In genomic region chrX:38275615-38276014, GRCh38 we compare ENCODE assay signal across 11 cellular contexts. TPM values are rescaled to one million over a fixed set of nuclear protein-coding genes. Genes with fewer than 3 reads are reported as not detected.
DNase-seq lines count a peak whose midpoint lies in the region; ATAC-seq and TF ChIP-seq lines count a peak whose summit lies in the region.
"Had no signal": no experiment of that assay in that cellular context is flagged by ENCODE, and none has a peak within 500 bp of the region (broad histone marks: within the 10 kb centered on the region; RNA-seq: fewer than 3 reads in every experiment).

No MANE protein-coding gene starts in this region.

- peak overlapping the region; percentile 84; the same call in 1 of the 2 replicates for H3K27ac ChIP-seq in VCaP
- H3K27ac ChIP-seq in lower lobe of right lung: no peak overlapping the region
- no peak overlapping the region for H3K27ac ChIP-seq in heart right ventricle
- H3K27ac ChIP-seq: parathyroid adenoma had no signal

- no peaks in the 10 kb centered on the region for H3K4me1 ChIP-seq in lower lobe of right lung
- H3K4me1 ChIP-seq in heart right ventricle: peaks cover 0 to 5% (median 0%) of the 10 kb centered on the region in 9 donors
- H3K4me1 ChIP-seq: parathyroid adenoma had no signal

- no peaks in the 10 kb centered on the region for H3K9me3 ChIP-seq in lower lobe of right lung
- H3K9me3 ChIP-seq in heart right ventricle: no peaks in the 10 kb centered on the region

- 82 to 95% methylated on average over 2 of the region's 2 CpGs for WGBS in heart right ventricle, 2 donors

- H3K4me3 ChIP-seq in lower lobe of right lung: no peak overlapping the region
- H3K4me3 ChIP-seq in heart right ventricle: no peak overlapping the region

- DNase-seq in EH (ENCODE audit: low read depth) (peak; percentile 88), lower lobe of right lung (no peak), DMS153 treated with DMSO at 0.1 percent for 48 hours (lab: John Stamatoyannopoulos, UW; ENCODE audit: unreplicated experiment) (no peak), heart right ventricle (no peak), HT-29 (ENCODE audit: low spot score) (no peak)
- no peak for DNase-seq in activated CD8-positive, alpha-beta memory T cell treated with anti-CD3 and anti-CD28 coated beads, Interleukin-2, amount 50 U/mL, for 4 hours
- DNase-seq: activated CD8-positive, alpha-beta memory T cell treated with anti-CD3 and anti-CD28 coated beads, Interleukin-2, amount 50 U/mL, for 48 hours; NK-92 treated with Interleukin-12 subunit alpha and Interleukin-12 subunit beta, amount 100 ng/mL, for 24 hours had no signal

- TF ChIP-seq CTCF in VCaP (conservative IDR thresholded peaks at IDR 0.05): no peak
- no peak for TF ChIP-seq CTCF in lower lobe of right lung (IDR thresholded peaks at IDR 0.05)
- no peak for TF ChIP-seq CTCF in heart right ventricle (IDR thresholded peaks at IDR 0.05)

- H3K27me3 ChIP-seq in lower lobe of right lung (ENCODE audit: low read depth) (no peaks in the 10 kb centered on the region), heart right ventricle (peaks cover 0 to 15% (median 0%) of the 10 kb centered on the region in 7 donors)

- intact Hi-C loops in lower lobe of right lung (cut with DNase I): no loop called here
- intact Hi-C loops in heart right ventricle (cut with DNase I): loop anchor here in 2 of 10 donors (10.0 kb wide), 2 partner anchors 71 to 81 kb away; no protein-coding TSS in a partner anchor

- H3K36me3 ChIP-seq in lower lobe of right lung: no peaks in the 10 kb centered on the region
- H3K36me3 ChIP-seq in heart right ventricle: peaks cover 0 to 3% (median 0%) of the 10 kb centered on the region in 9 donors

- ATAC-seq in HG03095 (IDR thresholded peaks at IDR 0.05; ENCODE audit: unreplicated experiment): peak; percentile 40
- ATAC-seq in lower lobe of right lung: peak; percentile 13 to 54
- ATAC-seq in heart right ventricle: no peak

RNA-seq across cellular contexts. Expression of gene RPGR, which starts 51.7 kb away (rescaled TPM):
- total RNA-seq in lower lobe of right lung (15.2 TPM), heart right ventricle (10 to 100 TPM in 1 of 10 donors, 1 to 10 TPM in 9; 3.8 to 10.2 (median 5.5) TPM)
- polyA plus RNA-seq in heart right ventricle: 10 to 100 TPM in 1 of 2 donors, 1 to 10 TPM in 1; 9.9 to 30.3 TPM
- total RNA-seq in HT-29 (2014; rRNA removed; shearing (Covaris generic)): 3.9 and 5.7 TPM in 2 replicates

RNA-seq across cellular contexts. Expression of gene SRPX, which starts 54.9 kb away (rescaled TPM):
- 59.0 TPM for total RNA-seq in lower lobe of right lung
- total RNA-seq in heart right ventricle: 10 to 100 TPM; 34.8 to 85.9 (median 47.7) TPM
- 100 to 1,000 TPM in 1 of 2 donors, 10 to 100 TPM in 1; 70.9 to 204 TPM for polyA plus RNA-seq in heart right ventricle
- not detected in 2 replicates for total RNA-seq in HT-29 (2014; rRNA removed; shearing (Covaris generic))

Comparison
In these comparisons a context has a peak if more than half of its experiments do, and no peak if none do; other contexts are left out.
1. ATAC-seq: peak in HG03095 (single experiment) and lower lobe of right lung (2 of 2); none in heart right ventricle (0 of 8).
2. RNA of gene SRPX, which starts 54.9 kb away (total RNA-seq): 59.0 TPM in lower lobe of right lung (single experiment) and 34.8 to 85.9 TPM in heart right ventricle; not detected in HT-29; every median in the first group is over 10 times any median in the second.